In the genomic region with DNA sequence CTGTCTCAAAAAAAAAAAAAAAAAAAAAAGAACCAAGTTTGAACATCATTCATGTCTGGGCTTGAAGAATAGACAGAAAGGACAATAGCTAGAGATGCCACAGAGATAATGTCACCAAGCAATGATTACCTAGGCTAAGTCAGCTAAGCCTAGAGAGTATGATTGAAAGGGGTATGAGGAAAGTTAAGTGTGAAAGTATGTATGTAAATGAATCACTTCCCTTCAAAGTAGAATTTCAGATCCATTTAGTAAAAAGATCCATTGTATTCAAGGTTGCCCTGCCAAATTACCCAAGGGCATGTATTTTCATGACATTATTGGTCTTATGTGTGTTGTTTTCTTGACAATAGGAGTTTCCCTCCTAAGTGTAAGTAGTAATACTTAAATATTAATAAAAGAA, we compare ENCODE assay signal across 1 cellular context.
TF ChIP-seq lines count a peak whose summit lies in the region.

No MANE protein-coding gene starts in this region.

TF ChIP-seq in GM12878, 131 proteins besides CTCF, POLR2A, EP300 and RAD21 (continued from another document):
- TF ChIP-seq, protein P1, sequence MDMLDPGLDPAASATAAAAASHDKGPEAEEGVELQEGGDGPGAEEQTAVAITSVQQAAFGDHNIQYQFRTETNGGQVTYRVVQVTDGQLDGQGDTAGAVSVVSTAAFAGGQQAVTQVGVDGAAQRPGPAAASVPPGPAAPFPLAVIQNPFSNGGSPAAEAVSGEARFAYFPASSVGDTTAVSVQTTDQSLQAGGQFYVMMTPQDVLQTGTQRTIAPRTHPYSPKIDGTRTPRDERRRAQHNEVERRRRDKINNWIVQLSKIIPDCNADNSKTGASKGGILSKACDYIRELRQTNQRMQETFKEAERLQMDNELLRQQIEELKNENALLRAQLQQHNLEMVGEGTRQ (IDR thresholded peaks at IDR 0.05; ENCODE audit: borderline replicate concordance, low read depth, low read length), result no peak
- no peak for TF ChIP-seq ESRRA (IDR thresholded peaks at IDR 0.05; ENCODE audit: low read length)
- TF ChIP-seq, protein P2, sequence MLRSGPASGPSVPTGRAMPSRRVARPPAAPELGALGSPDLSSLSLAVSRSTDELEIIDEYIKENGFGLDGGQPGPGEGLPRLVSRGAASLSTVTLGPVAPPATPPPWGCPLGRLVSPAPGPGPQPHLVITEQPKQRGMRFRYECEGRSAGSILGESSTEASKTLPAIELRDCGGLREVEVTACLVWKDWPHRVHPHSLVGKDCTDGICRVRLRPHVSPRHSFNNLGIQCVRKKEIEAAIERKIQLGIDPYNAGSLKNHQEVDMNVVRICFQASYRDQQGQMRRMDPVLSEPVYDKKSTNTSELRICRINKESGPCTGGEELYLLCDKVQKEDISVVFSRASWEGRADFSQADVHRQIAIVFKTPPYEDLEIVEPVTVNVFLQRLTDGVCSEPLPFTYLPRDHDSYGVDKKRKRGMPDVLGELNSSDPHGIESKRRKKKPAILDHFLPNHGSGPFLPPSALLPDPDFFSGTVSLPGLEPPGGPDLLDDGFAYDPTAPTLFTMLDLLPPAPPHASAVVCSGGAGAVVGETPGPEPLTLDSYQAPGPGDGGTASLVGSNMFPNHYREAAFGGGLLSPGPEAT (IDR thresholded peaks at IDR 0.05; ENCODE audit: low read depth), result no peak
- TF ChIP-seq BCL11A (IDR thresholded peaks at IDR 0.05; ENCODE audit: low read depth, low read length), result no peak
- TF ChIP-seq FOXK2 (IDR thresholded peaks at IDR 0.05), result no peak
- no peak for TF ChIP-seq RCOR1 (conservative IDR thresholded peaks at IDR 0.05; ENCODE audit: low read depth, low read length)
- no peak for TF ChIP-seq POLR2AphosphoS5 (IDR thresholded peaks at IDR 0.05; ENCODE audit: low read length)
- no peak for TF ChIP-seq FOXM1 (IDR thresholded peaks at IDR 0.05; ENCODE audit: low read depth, low read length)
- TF ChIP-seq, protein P3, sequence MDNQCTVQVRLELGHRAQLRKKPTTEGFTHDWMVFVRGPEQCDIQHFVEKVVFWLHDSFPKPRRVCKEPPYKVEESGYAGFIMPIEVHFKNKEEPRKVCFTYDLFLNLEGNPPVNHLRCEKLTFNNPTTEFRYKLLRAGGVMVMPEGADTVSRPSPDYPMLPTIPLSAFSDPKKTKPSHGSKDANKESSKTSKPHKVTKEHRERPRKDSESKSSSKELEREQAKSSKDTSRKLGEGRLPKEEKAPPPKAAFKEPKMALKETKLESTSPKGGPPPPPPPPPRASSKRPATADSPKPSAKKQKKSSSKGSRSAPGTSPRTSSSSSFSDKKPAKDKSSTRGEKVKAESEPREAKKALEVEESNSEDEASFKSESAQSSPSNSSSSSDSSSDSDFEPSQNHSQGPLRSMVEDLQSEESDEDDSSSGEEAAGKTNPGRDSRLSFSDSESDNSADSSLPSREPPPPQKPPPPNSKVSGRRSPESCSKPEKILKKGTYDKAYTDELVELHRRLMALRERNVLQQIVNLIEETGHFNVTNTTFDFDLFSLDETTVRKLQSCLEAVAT (IDR thresholded peaks at IDR 0.05), result peak; percentile 69
- no peak for TF ChIP-seq MXI1 (IDR thresholded peaks at IDR 0.05; ENCODE audit: low read depth, low read length)
- TF ChIP-seq, protein P4, sequence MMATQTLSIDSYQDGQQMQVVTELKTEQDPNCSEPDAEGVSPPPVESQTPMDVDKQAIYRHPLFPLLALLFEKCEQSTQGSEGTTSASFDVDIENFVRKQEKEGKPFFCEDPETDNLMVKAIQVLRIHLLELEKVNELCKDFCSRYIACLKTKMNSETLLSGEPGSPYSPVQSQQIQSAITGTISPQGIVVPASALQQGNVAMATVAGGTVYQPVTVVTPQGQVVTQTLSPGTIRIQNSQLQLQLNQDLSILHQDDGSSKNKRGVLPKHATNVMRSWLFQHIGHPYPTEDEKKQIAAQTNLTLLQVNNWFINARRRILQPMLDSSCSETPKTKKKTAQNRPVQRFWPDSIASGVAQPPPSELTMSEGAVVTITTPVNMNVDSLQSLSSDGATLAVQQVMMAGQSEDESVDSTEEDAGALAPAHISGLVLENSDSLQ (IDR thresholded peaks at IDR 0.05), result peak; percentile 64
